In the genomic region with DNA sequence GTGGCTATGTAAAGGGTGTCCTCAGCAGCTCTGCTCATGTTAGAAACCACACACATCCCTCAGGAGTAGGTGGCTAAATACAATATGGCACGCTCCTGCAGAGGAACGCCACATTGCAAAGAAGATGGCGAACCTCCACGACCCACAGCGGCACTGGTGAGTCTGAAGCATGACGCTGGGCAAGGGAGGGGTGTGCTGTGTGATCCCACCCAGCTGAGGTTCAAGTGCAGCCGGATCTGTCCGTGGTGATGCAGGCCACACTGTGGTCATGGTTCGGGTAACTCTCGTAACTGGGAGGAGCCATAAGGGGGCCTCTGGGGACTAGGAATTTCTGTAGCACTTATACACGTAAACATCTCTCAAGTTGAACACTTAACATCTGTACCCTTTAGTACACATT, we compare ENCODE assay signal across 22 cellular contexts. TPM values are rescaled to one million over a fixed set of nuclear protein-coding genes. Genes with fewer than 3 reads are reported as not detected.
DNase-seq lines count a peak whose midpoint lies in the region; ATAC-seq, FAIRE-seq and TF ChIP-seq lines count a peak whose summit lies in the region.
"Had no signal": no experiment of that assay in that cellular context is flagged by ENCODE, and none has a peak within 500 bp of the region (broad histone marks: within the 10 kb centered on the region; RNA-seq: fewer than 3 reads in every experiment).

No MANE protein-coding gene starts in this region.

- no peaks in the 10 kb centered on the region; the same call in 1 of the 2 replicates for H3K4me1 ChIP-seq in H9 (ENCODE audit: insufficient read depth, low read length)
- H3K4me1 ChIP-seq in HepG2 (ENCODE audit: insufficient read depth, low read length): peaks cover 35% of the 10 kb centered on the region
- H3K4me1 ChIP-seq in tibial artery: peaks cover 0 to 14% (median 0%) of the 10 kb centered on the region in 4 donors
- H3K4me1 ChIP-seq in psoas muscle: peaks cover 12% of the 10 kb centered on the region
- H3K4me1 ChIP-seq: parathyroid adenoma had no signal

- H2BK5ac ChIP-seq in H9 (ENCODE audit: insufficient read length, low read length): no peak overlapping the region

- in situ Hi-C loops in HepG2 (cut with HindIII; ENCODE audit: extremely low pct_ligation_motif_present, low pct_unique_long_range_greater_than_20kb): no loop called here

- H3K18ac ChIP-seq in H9 (ENCODE audit: insufficient read length, low read depth, low read length): peak overlapping the region; percentile 15

- H3T11ph ChIP-seq in H9 (ENCODE audit: low read length): no peak overlapping the region

- H4K20me1 ChIP-seq in H9 (ENCODE audit: control insufficient read depth, insufficient read depth, insufficient read length) (no peaks in the 10 kb centered on the region), HepG2 (ENCODE audit: insufficient read depth, low read length) (no peaks in the 10 kb centered on the region)

- H3K4me3 Mint-ChIP-seq in H9: no peak overlapping the region
- H3K4me3 Mint-ChIP-seq: activated CD4-positive, alpha-beta memory T cell treated with anti-CD3 and anti-CD28 coated beads, Interleukin-2, amount 10 ng/mL, durations not matched to agents 7 days and 5 days; naive thymus-derived CD4-positive, alpha-beta T cell had no signal

- no peak overlapping the region for H2BK12ac ChIP-seq in H9 (ENCODE audit: insufficient read length, low read depth, low read length)

- H3K4me3 ChIP-seq in HepG2 (replicated peaks in 1 of 3; ENCODE audit: insufficient read depth in 1 of 3, low read depth in 2 of 3, low read length in 3 of 3) (no peak overlapping the region), tibial artery (no peak overlapping the region), psoas muscle (no peak overlapping the region)
- H3K4me3 ChIP-seq: cardiac muscle cell, GM23248 had no signal

- H3K4me1 Mint-ChIP-seq in H9: peaks cover 20 to 23% of the 10 kb centered on the region in 2 experiments
- H3K4me1 Mint-ChIP-seq: activated CD4-positive, alpha-beta memory T cell treated with anti-CD3 and anti-CD28 coated beads, Interleukin-2, amount 10 ng/mL, durations not matched to agents 7 days and 5 days; naive thymus-derived CD4-positive, alpha-beta T cell had no signal

- peak; percentile 26 for FAIRE-seq in HepG2 (lab: Jason Lieb, UNC)

- H3K4ac ChIP-seq in H9 (ENCODE audit: low read depth, low read length): no peak overlapping the region

- no peak overlapping the region for H3K27ac Mint-ChIP-seq in H9
- H3K27ac Mint-ChIP-seq: activated CD4-positive, alpha-beta memory T cell treated with anti-CD3 and anti-CD28 coated beads, Interleukin-2, amount 10 ng/mL, durations not matched to agents 7 days and 5 days; IgD-negative memory B cell; naive thymus-derived CD4-positive, alpha-beta T cell had no signal

- no peak overlapping the region for H2AFZ ChIP-seq in H9 (ENCODE audit: low read length)
- H2AFZ ChIP-seq in HepG2 (ENCODE audit: low read length): no peak overlapping the region
- H2AFZ ChIP-seq: GM23248, parathyroid adenoma had no signal

- no peaks in the 10 kb centered on the region; a peak in 1 of 5 replicates for H3K36me3 ChIP-seq in HepG2 (replicated peaks in 1 of 2; ENCODE audit: control insufficient read depth in 1 of 2, insufficient read depth in 2 of 2, low read length in 2 of 2)
- peaks cover 29 to 94% (median 71%) of the 10 kb centered on the region in 3 donors for H3K36me3 ChIP-seq in tibial artery
- H3K36me3 ChIP-seq in psoas muscle (ENCODE audit: insufficient read depth in 1 of 2, low read depth in 1 of 2): peaks cover 0 to 74% of the 10 kb centered on the region in 2 donors
- H3K36me3 ChIP-seq: cardiac muscle cell had no signal

- CTCF ChIA-PET in HepG2 (lab: Yijun Ruan, JAX; ENCODE audit: low intra/inter-chr PET ratio, low total read pairs): no interaction called here

- no peak overlapping the region for H4K91ac ChIP-seq in H9 (ENCODE audit: insufficient read length, low read depth, low read length)

- H3K27me3 Mint-ChIP-seq in H9 (ENCODE audit: low read depth): peaks cover 11% of the 10 kb centered on the region
- H3K27me3 Mint-ChIP-seq: activated CD4-positive, alpha-beta memory T cell treated with anti-CD3 and anti-CD28 coated beads, Interleukin-2, amount 10 ng/mL, durations not matched to agents 7 days and 5 days; IgD-negative memory B cell; naive thymus-derived CD4-positive, alpha-beta T cell had no signal

- H3K9me3 Mint-ChIP-seq in H9: no peaks in the 10 kb centered on the region
- H3K9me3 Mint-ChIP-seq: activated CD4-positive, alpha-beta memory T cell treated with anti-CD3 and anti-CD28 coated beads, Interleukin-2, amount 10 ng/mL, durations not matched to agents 7 days and 5 days; IgD-negative memory B cell; naive thymus-derived CD4-positive, alpha-beta T cell had no signal

- H3K27ac ChIP-seq in H9 (ENCODE audit: insufficient read length, low read depth, low read length) (no peak overlapping the region), HepG2 (ENCODE audit: extremely low read length, insufficient read depth, low read length) (no peak overlapping the region), tibial artery (no peak overlapping the region), psoas muscle (no peak overlapping the region)
- H3K27ac ChIP-seq: cardiac muscle cell, GM23248, parathyroid adenoma had no signal

- no peak for ATAC-seq in HepG2
- ATAC-seq in psoas muscle: no peak
- ATAC-seq: activated CD4-positive, CD25-positive, alpha-beta regulatory T cell treated with anti-CD3 and anti-CD28 coated beads, Interleukin-2, amount 50 U/mL, for 24 hours; naive thymus-derived CD4-positive, alpha-beta T cell had no signal

- H3K9me3 ChIP-seq in H9 (ENCODE audit: control insufficient read depth, low read depth, low read length) (no peaks in the 10 kb centered on the region), HepG2 (ENCODE audit: low read length) (no peaks in the 10 kb centered on the region), tibial artery (no peaks in the 10 kb centered on the region), psoas muscle (no peaks in the 10 kb centered on the region)

- H3K56ac ChIP-seq in H9 (ENCODE audit: insufficient read length, low read depth, low read length): no peak overlapping the region

- H3K23me2 ChIP-seq in H9 (ENCODE audit: insufficient read length, low read depth, low read length, poor library complexity, severe bottlenecking): no peaks in the 10 kb centered on the region

- TF ChIP-seq POLR2A in HepG2 (IDR thresholded peaks at IDR 0.05; ENCODE audit: insufficient read depth in 1 of 2, low read depth in 2 of 2, low read length in 2 of 2): no peak

- no peak overlapping the region for H4K5ac ChIP-seq in H9 (ENCODE audit: insufficient read length, low read depth, low read length)

- H3K27me3 ChIP-seq in H9 (ENCODE audit: insufficient read depth, low read length) (no peaks in the 10 kb centered on the region), HepG2 (ENCODE audit: control insufficient read depth in 1 of 2, insufficient read depth in 2 of 2, low read length in 2 of 2) (no peaks in the 10 kb centered on the region), tibial artery (no peaks in the 10 kb centered on the region), psoas muscle (ENCODE audit: insufficient read depth in 3 of 3, low read length in 2 of 3) (no peaks in the 10 kb centered on the region)
- H3K27me3 ChIP-seq: cardiac muscle cell had no signal

- H3K79me2 ChIP-seq in H9 (ENCODE audit: insufficient read depth, low read length): no peaks in the 10 kb centered on the region
- no peaks in the 10 kb centered on the region for H3K79me2 ChIP-seq in HepG2 (ENCODE audit: insufficient read depth, low read length)

- no peak for DNase-seq in H9
- DNase-seq in NCI-H510A treated with DMSO at 0.1 percent for 48 hours (lab: John Stamatoyannopoulos, UW): peak; percentile 78
- no peak for DNase-seq in HepG2 (ENCODE audit: low spot score)
- DNase-seq in tibial artery: peak; percentile 5 to 54
- no peak for DNase-seq in psoas muscle
- DNase-seq in cerebellum (ENCODE audit: low spot score): no peak
- DNase-seq in NCI-H1436 treated with DMSO at 0.1 percent for 48 hours (lab: John Stamatoyannopoulos, UW): no peak
- DNase-seq: activated CD4-positive, alpha-beta memory T cell treated with anti-CD3 and anti-CD28 coated beads, Interleukin-2, amount 10 ng/mL, durations not matched to agents 7 days and 5 days; activated naive CD4-positive, alpha-beta T cell; amniotic stem cell; dermis blood vessel endothelial cell; DND-41; GM23248; mesendoderm; naive thymus-derived CD4-positive, alpha-beta T cell; NCI-H1417 treated with DMSO at 0.1 percent for 48 hours; NCI-H524 treated with DMSO at 0.1 percent for 48 hours; T-helper 9 cell had no signal

- no peak overlapping the region for H2BK15ac ChIP-seq in H9 (ENCODE audit: low read depth, low read length)

- TF ChIP-seq EP300 in HepG2 (IDR thresholded peaks at IDR 0.05; ENCODE audit: low read depth in 2 of 2, low read length in 2 of 2): no peak
- TF ChIP-seq EP300 in HepG2 (CRISPR knock-in tag; IDR thresholded peaks at IDR 0.05; ENCODE audit: borderline replicate concordance): no peak

- intact Hi-C loops in HepG2 (cut with micrococcal nuclease; ENCODE audit: unreplicated experiment) (loop anchor here (5.0 kb wide), 1 partner anchor 41 kb away; the partner anchor contains the start of gene ACSS1), tibial artery (cut with DNase I; ENCODE audit: low total_unique reads) (no loop called here), psoas muscle (cut with DNase I) (no loop called here)

- H4K8ac ChIP-seq in H9 (replicated peaks; ENCODE audit: insufficient read length, low read depth, low read length): no peak overlapping the region

- H3K9ac ChIP-seq in H9 (ENCODE audit: extremely low read depth, insufficient read length, low read length) (no peak overlapping the region), HepG2 (ENCODE audit: insufficient read depth, low read depth, low read length) (no peak overlapping the region)
- H3K9ac ChIP-seq: GM23248, parathyroid adenoma had no signal

- H2AK5ac ChIP-seq in H9 (ENCODE audit: insufficient read length, low read length): no peak overlapping the region

- no peak overlapping the region for H3K23ac ChIP-seq in H9 (ENCODE audit: insufficient read length, low read depth, low read length)

- POLR2A ChIA-PET in HepG2 (lab: Yijun Ruan, JAX): no interaction called here

- no peak for TF ChIP-seq RAD21 in HepG2 (CRISPR knock-in tag; IDR thresholded peaks at IDR 0.05)

- H3K36me3 Mint-ChIP-seq in H9 (ENCODE audit: insufficient read depth in 1 of 3, low read depth in 3 of 3): no peaks in the 10 kb centered on the region

- H2BK120ac ChIP-seq in H9 (ENCODE audit: low read depth, low read length, poor library complexity, severe bottlenecking): no peak overlapping the region

- no peaks in the 10 kb centered on the region for H3K79me1 ChIP-seq in H9 (ENCODE audit: insufficient read depth, low read depth, low read length, poor library complexity, severe bottlenecking)

- H3K4me2 ChIP-seq in H9 (ENCODE audit: insufficient read depth, insufficient read length, low read length) (no peak overlapping the region), HepG2 (ENCODE audit: low read depth, low read length) (no peak overlapping the region)

- no CpG with 5 or more reads among the region's 11 CpGs for WGBS in H9 (ENCODE audit: extremely low coverage, insufficient read length, low lambda C conversion rate)
- WGBS in HepG2 (ENCODE audit: low lambda C conversion rate): 76% methylated on average over 11 of the region's 11 CpGs
- 86 to 88% (median 87%) methylated on average over 11 of the region's 11 CpGs for WGBS in psoas muscle, 3 donors

- no peak overlapping the region for H3K14ac ChIP-seq in H9 (ENCODE audit: insufficient read depth, low read length)

- no peak overlapping the region for H2BK20ac ChIP-seq in H9 (ENCODE audit: low read depth, low read length, poor library complexity, severe bottlenecking)

- BruUV-seq in HepG2 (replicated peaks; lab: Mats Ljungman, UMichigan): no TSS peak

- TF ChIP-seq CTCF in H9 (conservative IDR thresholded peaks at IDR 0.05) (no peak), HepG2 (CRISPR knock-in tag; IDR thresholded peaks at IDR 0.05) (no peak), tibial artery (IDR thresholded peaks at IDR 0.05) (no peak), psoas muscle (IDR thresholded peaks at IDR 0.05) (no peak)

RNA-seq across cellular contexts. Expression of gene APMAP, which starts 23.4 kb away (rescaled TPM):
- 67.8 and 69.1 TPM in 2 replicates for total RNA-seq in H9 (2021)
- total RNA-seq in HepG2 (2016; rRNA removed; fragmentation: Illumina TruSeq; extraction: Trizol): 96.9 and 214 TPM in 2 replicates
- 20.1 and 22.7 TPM in 2 replicates for total RNA-seq in HepG2 (2016; cell fraction: cytosol; rRNA removed; fragmentation: Illumina TruSeq; extraction: Trizol; ENCODE audit: low read depth)
- 98.2 and 226 TPM in 2 replicates for total RNA-seq in HepG2 (2016; cell fraction: insoluble cytoplasmic fraction; rRNA removed; fragmentation: Illumina TruSeq; extraction: Trizol)
- total RNA-seq in HepG2 (2016; cell fraction: membrane; rRNA removed; fragmentation: Illumina TruSeq; extraction: Trizol): 41.7 and 44.7 TPM in 2 replicates
- 175 and 197 TPM in 2 replicates for total RNA-seq in HepG2 (2016; cell fraction: nucleus; rRNA removed; fragmentation: Illumina TruSeq; extraction: Trizol)
- polyA plus RNA-seq in HepG2 (2011; rRNA removed): 168 and 177 TPM in 2 replicates
- 161 and 178 TPM in 2 replicates for polyA plus RNA-seq in HepG2 (2011; cell fraction: cytosol; rRNA removed)
- polyA plus RNA-seq in HepG2 (2011; cell fraction: nucleus; rRNA removed): 60.9 and 87.7 TPM in 2 replicates
- polyA plus RNA-seq in HepG2 (2012): 152 and 183 TPM in 2 replicates
- 19.3 and 19.6 TPM in 2 replicates for polyA plus RNA-seq in HepG2 (2016; cell fraction: cytosol; fragmentation: Illumina TruSeq; extraction: Trizol; ENCODE audit: low read depth)
- polyA plus RNA-seq in HepG2 (2016; cell fraction: insoluble cytoplasmic fraction; fragmentation: Illumina TruSeq; extraction: Trizol; ENCODE audit: low read depth): 91.9 and 93.0 TPM in 2 replicates
- polyA plus RNA-seq in HepG2 (2016; cell fraction: membrane; fragmentation: Illumina TruSeq; extraction: Trizol; ENCODE audit: low read depth): 31.8 and 32.4 TPM in 2 replicates
- 261 and 268 TPM in 2 replicates for polyA plus RNA-seq in HepG2 (2016; cell fraction: nucleus; fragmentation: Illumina TruSeq; extraction: Trizol; ENCODE audit: insufficient read depth, low read depth)
- 27.2 and 96.2 TPM in 2 replicates for polyA minus RNA-seq in HepG2 (2011; rRNA and poly(A)+ RNA removed; ENCODE audit: low replicate concordance)
- polyA minus RNA-seq in HepG2 (2011; cell fraction: cytosol; rRNA and poly(A)+ RNA removed): 41.4 and 51.0 TPM in 2 replicates
- 33.6 and 47.4 TPM in 2 replicates for polyA minus RNA-seq in HepG2 (2011; cell fraction: nucleus; rRNA and poly(A)+ RNA removed)
- 10 to 100 TPM; 19.9 to 44.5 (median 24.2) TPM for total RNA-seq in psoas muscle
- 10 to 100 TPM; 25.5 to 31.2 (median 30.3) TPM for polyA plus RNA-seq in psoas muscle
- total RNA-seq in cerebellum: 49.2 TPM

RNA-seq across cellular contexts. Expression of gene ACSS1, which starts 42.0 kb away (rescaled TPM):
- total RNA-seq in H9 (2021): 0.61 TPM in 2 replicates
- total RNA-seq in HepG2 (2016; rRNA removed; fragmentation: Illumina TruSeq; extraction: Trizol): 38.2 and 41.6 TPM in 2 replicates
- 8.4 and 9.3 TPM in 2 replicates for total RNA-seq in HepG2 (2016; cell fraction: cytosol; rRNA removed; fragmentation: Illumina TruSeq; extraction: Trizol; ENCODE audit: low read depth)
- total RNA-seq in HepG2 (2016; cell fraction: insoluble cytoplasmic fraction; rRNA removed; fragmentation: Illumina TruSeq; extraction: Trizol): 34.8 and 43.4 TPM in 2 replicates
- 13.0 and 13.5 TPM in 2 replicates for total RNA-seq in HepG2 (2016; cell fraction: membrane; rRNA removed; fragmentation: Illumina TruSeq; extraction: Trizol)
- 42.3 and 48.2 TPM in 2 replicates for total RNA-seq in HepG2 (2016; cell fraction: nucleus; rRNA removed; fragmentation: Illumina TruSeq; extraction: Trizol)
- polyA plus RNA-seq in HepG2 (2011; rRNA removed): 15.2 and 23.3 TPM in 2 replicates
- 16.5 and 17.1 TPM in 2 replicates for polyA plus RNA-seq in HepG2 (2011; cell fraction: cytosol; rRNA removed)
- polyA plus RNA-seq in HepG2 (2011; cell fraction: nucleus; rRNA removed): 43.9 and 56.8 TPM in 2 replicates
- polyA plus RNA-seq in HepG2 (2012): 4.3 and 9.3 TPM in 2 replicates
- polyA plus RNA-seq in HepG2 (2016; cell fraction: cytosol; fragmentation: Illumina TruSeq; extraction: Trizol; ENCODE audit: low read depth): 3.2 and 3.4 TPM in 2 replicates
- polyA plus RNA-seq in HepG2 (2016; cell fraction: insoluble cytoplasmic fraction; fragmentation: Illumina TruSeq; extraction: Trizol; ENCODE audit: low read depth): 47.8 and 50.2 TPM in 2 replicates
- 9.9 TPM in 2 replicates for polyA plus RNA-seq in HepG2 (2016; cell fraction: membrane; fragmentation: Illumina TruSeq; extraction: Trizol; ENCODE audit: low read depth)
- 98.7 and 99.6 TPM in 2 replicates for polyA plus RNA-seq in HepG2 (2016; cell fraction: nucleus; fragmentation: Illumina TruSeq; extraction: Trizol; ENCODE audit: insufficient read depth, low read depth)
- polyA minus RNA-seq in HepG2 (2011; rRNA and poly(A)+ RNA removed; ENCODE audit: low replicate concordance): 0.07 and 45.1 TPM in 2 replicates
- polyA minus RNA-seq in HepG2 (2011; cell fraction: cytosol; rRNA and poly(A)+ RNA removed): 11.7 and 16.0 TPM in 2 replicates
- polyA minus RNA-seq in HepG2 (2011; cell fraction: nucleus; rRNA and poly(A)+ RNA removed): 13.9 and 19.8 TPM in 2 replicates
- 10 to 100 TPM; 16.8 to 53.3 (median 39.0) TPM for total RNA-seq in psoas muscle
- polyA plus RNA-seq in psoas muscle: 10 to 100 TPM in 2 of 3 donors, 1 to 10 TPM in 1; 8.8 to 15.1 (median 12.2) TPM
- total RNA-seq in cerebellum: 13.5 TPM
- total RNA-seq: cardiac muscle cell had no signal
- polyA plus RNA-seq: cardiac muscle cell had no signal

Comparison
In these comparisons a context has a peak if more than half of its experiments do, and no peak if none do; other contexts are left out.
1. DNase-seq: peak in NCI-H510A treated with DMSO at 0.1 percent for 48 hours (single experiment) and tibial artery (2 of 2); none in H9 (single experiment), HepG2 (single experiment), psoas muscle (0 of 2), cerebellum (single experiment) and NCI-H1436 treated with DMSO at 0.1 percent for 48 hours (single experiment).